17 cellular contexts compared by ENCODE assay signal in the genomic region with DNA sequence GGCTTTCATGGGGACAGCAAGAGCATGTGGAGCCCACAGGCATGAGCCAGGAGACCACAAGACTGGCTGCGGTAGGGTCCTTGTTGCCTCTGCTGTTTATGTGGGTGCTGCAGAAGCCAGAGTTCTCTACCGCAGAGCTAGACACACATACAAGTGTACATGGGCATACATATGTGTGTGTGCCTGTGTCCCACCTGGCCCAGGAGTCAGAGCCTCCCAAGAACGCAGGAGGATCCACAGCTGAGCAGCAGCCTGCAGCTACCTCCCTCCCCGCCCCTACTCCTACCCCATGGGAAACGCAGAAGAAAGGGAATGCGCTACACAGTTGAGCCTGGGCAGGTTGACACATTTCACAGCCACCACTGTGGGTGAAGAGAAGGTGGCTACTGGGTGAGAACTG.
DNase-seq lines count a peak whose midpoint lies in the region; ATAC-seq and TF ChIP-seq lines count a peak whose summit lies in the region.
"Had no signal": no experiment of that assay in that cellular context is flagged by ENCODE, and none has a peak within 500 bp of the region (broad histone marks: within the 10 kb centered on the region; RNA-seq: fewer than 3 reads in every experiment).

No MANE protein-coding gene starts in this region.

- POLR2A ChIA-PET in naive thymus-derived CD4-positive, alpha-beta T cell (lab: Charles Lee), result no interaction called here

- no peaks in the 10 kb centered on the region for H3K4me1 ChIP-seq in naive thymus-derived CD4-positive, alpha-beta T cell (ENCODE audit: control insufficient read depth in 2 of 2, insufficient read depth in 2 of 2, low read length in 2 of 2)
- no peaks in the 10 kb centered on the region for H3K4me1 ChIP-seq in upper lobe of right lung
- H3K4me1 ChIP-seq: BLaER1 treated with 17β-estradiol and CSF1 and Interleukin-3, amounts not matched to agents 10 nM and 100 nM had no signal

- H3K9me3 Mint-ChIP-seq in naive thymus-derived CD4-positive, alpha-beta T cell, result peaks cover 0 to 10% (median 2%) of the 10 kb centered on the region in 11 donors
- H3K9me3 Mint-ChIP-seq in osteocyte (ENCODE audit: unreplicated experiment), result peaks cover 27% of the 10 kb centered on the region
- peaks cover 5% of the 10 kb centered on the region for H3K9me3 Mint-ChIP-seq in mesothelial cell of epicardium
- H3K9me3 Mint-ChIP-seq: CD8-positive, alpha-beta T cell; GM23338 had no signal

- TF ChIP-seq CTCF in osteocyte (IDR thresholded peaks at IDR 0.05), result no peak
- no peak for TF ChIP-seq CTCF in upper lobe of right lung (IDR thresholded peaks at IDR 0.05)
- no peak for TF ChIP-seq CTCF in mesothelial cell of epicardium (IDR thresholded peaks at IDR 0.05; ENCODE audit: unreplicated experiment)

- no peaks in the 10 kb centered on the region for H3K4me1 Mint-ChIP-seq in naive thymus-derived CD4-positive, alpha-beta T cell
- H3K4me1 Mint-ChIP-seq in osteocyte (ENCODE audit: unreplicated experiment) (no peaks in the 10 kb centered on the region), mesothelial cell of epicardium (peaks cover 22% of the 10 kb centered on the region)
- H3K4me1 Mint-ChIP-seq: B cell had no signal

- H3K27ac ChIP-seq in naive thymus-derived CD4-positive, alpha-beta T cell (ENCODE audit: low read depth, low read length), result no peak overlapping the region
- no peak overlapping the region for H3K27ac ChIP-seq in upper lobe of right lung
- H3K27ac ChIP-seq: BLaER1 treated with 17β-estradiol and CSF1 and Interleukin-3, amounts not matched to agents 10 nM and 100 nM had no signal

- DNase-seq in H7, result peak; percentile 1
- DNase-seq in naive thymus-derived CD4-positive, alpha-beta T cell, result no peak
- peak; percentile 74 for DNase-seq in osteocyte (ENCODE audit: extremely low spot score, unreplicated experiment)
- DNase-seq in upper lobe of right lung, result no peak
- no peak for DNase-seq in left ventricle myocardium superior
- no peak for DNase-seq in mesothelial cell of epicardium (ENCODE audit: low spot score in 2 of 2, unreplicated experiment in 2 of 2)
- DNase-seq: 8988T; Calu3; CD8-positive, alpha-beta T cell; DMS79 treated with DMSO at 0.1 percent for 48 hours; HFFc6 had no signal

- peak; percentile 26 for ATAC-seq in naive thymus-derived CD4-positive, alpha-beta T cell
- ATAC-seq in upper lobe of right lung (peak; percentile 45), left ventricle myocardium superior (no peak), HG03159 (IDR thresholded peaks at IDR 0.05; ENCODE audit: unreplicated experiment) (no peak)
- ATAC-seq: CD8-positive, alpha-beta T cell; GM12878; GM23338; HCT116 had no signal

- H3K4me3 Mint-ChIP-seq in naive thymus-derived CD4-positive, alpha-beta T cell, result no peak overlapping the region
- H3K4me3 Mint-ChIP-seq in osteocyte (ENCODE audit: unreplicated experiment) (no peak overlapping the region), mesothelial cell of epicardium (no peak overlapping the region)
- H3K4me3 Mint-ChIP-seq: B cell; CD8-positive, alpha-beta T cell; GM23338; HFFc6 had no signal

- no peak overlapping the region for H3K27ac Mint-ChIP-seq in naive thymus-derived CD4-positive, alpha-beta T cell
- no peak overlapping the region for H3K27ac Mint-ChIP-seq in osteocyte (ENCODE audit: unreplicated experiment)
- H3K27ac Mint-ChIP-seq in mesothelial cell of epicardium, result no peak overlapping the region
- H3K27ac Mint-ChIP-seq: B cell; CD8-positive, alpha-beta T cell; GM23338; HFFc6 had no signal

- CTCF ChIA-PET in naive thymus-derived CD4-positive, alpha-beta T cell (lab: Charles Lee), result no interaction called here

- intact Hi-C loops in naive thymus-derived CD4-positive, alpha-beta T cell (cut with micrococcal nuclease), result no loop called here
- intact Hi-C loops in upper lobe of right lung (cut with DNase I) (no loop called here), left ventricle myocardium superior (cut with micrococcal nuclease) (no loop called here)

- H3K27me3 ChIP-seq in H7 (ENCODE audit: control insufficient read depth, insufficient read depth, low read length) (no peaks in the 10 kb centered on the region), upper lobe of right lung (no peaks in the 10 kb centered on the region)
- H3K27me3 ChIP-seq in naive thymus-derived CD4-positive, alpha-beta T cell (ENCODE audit: control insufficient read depth in 2 of 2, insufficient read depth in 2 of 2, low read length in 2 of 2), result no peaks in the 10 kb centered on the region
- H3K27me3 ChIP-seq: BLaER1 treated with 17β-estradiol and CSF1 and Interleukin-3, amounts not matched to agents 10 nM and 100 nM had no signal

- no peaks in the 10 kb centered on the region for H3K9me3 ChIP-seq in naive thymus-derived CD4-positive, alpha-beta T cell (ENCODE audit: control insufficient read depth in 2 of 3, low read length in 3 of 3)
- H3K9me3 ChIP-seq in upper lobe of right lung, result no peaks in the 10 kb centered on the region
- H3K9me3 ChIP-seq: BLaER1 treated with 17β-estradiol and CSF1 and Interleukin-3, amounts not matched to agents 10 nM and 100 nM had no signal

- H3K36me3 ChIP-seq in H7 (replicated peaks; ENCODE audit: control insufficient read depth, insufficient read depth, low read length) (no peaks in the 10 kb centered on the region), upper lobe of right lung (no peaks in the 10 kb centered on the region)
- H3K36me3 ChIP-seq in naive thymus-derived CD4-positive, alpha-beta T cell (ENCODE audit: control insufficient read depth in 2 of 3, insufficient read depth in 3 of 3, low read length in 3 of 3), result no peaks in the 10 kb centered on the region
- H3K36me3 ChIP-seq: BLaER1 treated with 17β-estradiol and CSF1 and Interleukin-3, amounts not matched to agents 10 nM and 100 nM had no signal

- H3K27me3 Mint-ChIP-seq in naive thymus-derived CD4-positive, alpha-beta T cell, result peaks cover 0 to 38% (median 28%) of the 10 kb centered on the region in 5 donors
- H3K27me3 Mint-ChIP-seq in osteocyte (ENCODE audit: unreplicated experiment) (no peaks in the 10 kb centered on the region), mesothelial cell of epicardium (ENCODE audit: low read depth) (no peaks in the 10 kb centered on the region)

- H3K36me3 Mint-ChIP-seq in naive thymus-derived CD4-positive, alpha-beta T cell, result peaks cover 0 to 5% (median 0%) of the 10 kb centered on the region in 5 donors
- H3K36me3 Mint-ChIP-seq in osteocyte (ENCODE audit: unreplicated experiment) (no peaks in the 10 kb centered on the region), mesothelial cell of epicardium (no peaks in the 10 kb centered on the region)
- H3K36me3 Mint-ChIP-seq: CD8-positive, alpha-beta T cell had no signal

- H3K4me3 ChIP-seq in H7 (ENCODE audit: insufficient read depth, low read depth, low read length) (no peak overlapping the region), upper lobe of right lung (no peak overlapping the region)
- no peak overlapping the region for H3K4me3 ChIP-seq in naive thymus-derived CD4-positive, alpha-beta T cell (ENCODE audit: low read length)
- H3K4me3 ChIP-seq: BLaER1 treated with 17β-estradiol and CSF1 and Interleukin-3, amounts not matched to agents 10 nM and 100 nM; GM12878; GM23338 had no signal

Comparison
In these comparisons a context has a peak if more than half of its experiments do, and no peak if none do; other contexts are left out.
1. DNase-seq: peak in H7 (single experiment) and osteocyte (single experiment); none in naive thymus-derived CD4-positive, alpha-beta T cell (0 of 9), upper lobe of right lung (single experiment), left ventricle myocardium superior (single experiment) and mesothelial cell of epicardium (0 of 2).
2. ATAC-seq: peak in naive thymus-derived CD4-positive, alpha-beta T cell (single experiment) and upper lobe of right lung (single experiment); none in left ventricle myocardium superior (single experiment) and HG03159 (single experiment).